9 cellular contexts compared by ENCODE assay signal in the genomic region with DNA sequence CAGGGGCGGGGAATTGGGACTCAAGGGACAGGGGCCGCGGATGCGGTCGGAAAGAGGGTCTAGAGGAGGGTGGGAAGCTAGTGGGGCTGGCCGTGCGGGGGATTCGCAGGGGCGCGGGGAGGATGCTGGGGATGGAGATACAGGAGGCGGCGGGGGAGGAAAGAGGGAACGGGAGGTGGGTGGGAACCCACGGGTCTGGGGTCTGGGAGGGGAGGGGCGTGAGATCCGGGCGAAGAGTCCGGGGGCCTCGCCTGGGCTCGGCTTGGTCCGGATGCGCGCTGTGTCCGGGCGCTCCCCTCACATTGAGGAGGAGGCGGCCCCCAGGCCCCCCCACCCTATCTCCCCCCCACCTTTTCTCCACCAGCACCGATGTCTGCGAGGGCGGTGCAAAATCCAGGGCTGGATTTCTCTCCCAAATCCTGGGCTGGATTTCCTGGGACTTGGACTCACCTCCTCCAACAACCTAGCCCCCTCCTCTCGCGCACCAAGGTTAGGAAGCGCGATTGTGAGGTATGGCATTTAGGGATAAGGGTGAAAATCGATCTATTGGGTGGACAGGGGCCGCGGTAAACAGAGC. TPM values are rescaled to one million over a fixed set of nuclear protein-coding genes. Genes with fewer than 3 reads are reported as not detected.
A peak's percentile ranks its signal among the peaks of the same experiment; 100 is the strongest.
DNase-seq lines count a peak whose midpoint lies in the region; TF ChIP-seq lines count a peak whose summit lies in the region.
"Had no signal": no experiment of that assay in that cellular context is flagged by ENCODE, and none has a peak within 500 bp of the region (broad histone marks: within the 10 kb centered on the region; RNA-seq: fewer than 3 reads in every experiment).

Gene AGAP2, minus strand, starts transcription at position 82 of the 577 bp plus-strand sequence. CDS start 496 bp downstream, outside the sequence.

- no peaks in the 10 kb centered on the region for H3K9me3 ChIP-seq in colonic mucosa
- H3K9me3 ChIP-seq in neuronal stem cell (replicated peaks in 1 of 2; ENCODE audit: control insufficient read depth in 2 of 2, insufficient read depth in 1 of 2, low read depth in 1 of 2, low read length in 2 of 2), result peaks cover 0 to 4% of the 10 kb centered on the region in 2 donors

- intact Hi-C loops in colonic mucosa (cut with DNase I), result no loop called here

- H4K91ac ChIP-seq in neuronal stem cell (ENCODE audit: low read depth, low read length, poor library complexity), result no peak within 1 kb of the TSS

- H2AK5ac ChIP-seq in neuronal stem cell (ENCODE audit: low read depth, low read length), result peak within 1 kb of the TSS; percentile 48

- H4K8ac ChIP-seq in neuronal stem cell (ENCODE audit: low read depth, low read length), result peak within 1 kb of the TSS; percentile 68

- peak within 1 kb of the TSS; percentile 91 for H3K18ac ChIP-seq in neuronal stem cell (ENCODE audit: low read length)

- peak within 1 kb of the TSS; percentile 53 for H3K23ac ChIP-seq in neuronal stem cell (ENCODE audit: low read depth, low read length, poor library complexity)

- no peak within 1 kb of the TSS for H2BK15ac ChIP-seq in neuronal stem cell (ENCODE audit: low read length)

- H3K4me2 ChIP-seq in neuronal stem cell (ENCODE audit: insufficient read depth, low read length, poor library complexity, severe bottlenecking), result peak within 1 kb of the TSS; percentile 92
- H3K4me2 ChIP-seq: KMS-11 had no signal

- H3K79me1 ChIP-seq in neuronal stem cell (ENCODE audit: low read depth, low read length), result no peaks in the 10 kb centered on the region

- DNase-seq in D341Med (ENCODE audit: low spot score) (peak; percentile 79), NCI-H2171 (lab: John Stamatoyannopoulos, UW) (peak; percentile 60), colonic mucosa (no peak), neuronal stem cell (ENCODE audit: low spot score) (no peak), kidney tubule cell (ENCODE audit: low spot score) (no peak), NCI-H1048 (lab: John Stamatoyannopoulos, UW) (no peak)
- DNase-seq in stimulated activated naive CD4-positive, alpha-beta T cell (lab: John Stamatoyannopoulos, UW), result no peak
- no peak for DNase-seq in activated CD4-positive, alpha-beta T cell treated with anti-CD3 and anti-CD28 coated beads, Interleukin-2, amount 50 U/mL, for 4 hours

- no peak within 1 kb of the TSS for H3K9ac ChIP-seq in colonic mucosa (ENCODE audit: low read depth in 2 of 2, low read length in 2 of 2)
- H3K9ac ChIP-seq in neuronal stem cell (ENCODE audit: low read depth, low read length, poor library complexity), result peak within 1 kb of the TSS; percentile 65
- H3K9ac ChIP-seq: KMS-11 had no signal

- no peak within 1 kb of the TSS for H2BK5ac ChIP-seq in neuronal stem cell (ENCODE audit: low read length)

- H2BK120ac ChIP-seq in neuronal stem cell (ENCODE audit: low read depth, low read length), result peak within 1 kb of the TSS; percentile 27

- peak within 1 kb of the TSS; percentile 86 for H2AFZ ChIP-seq in neuronal stem cell (ENCODE audit: low read length)

- H3K27ac ChIP-seq in colonic mucosa (no peak within 1 kb of the TSS), neuronal stem cell (replicated peaks; ENCODE audit: low read length) (no peak within 1 kb of the TSS)
- H3K27ac ChIP-seq: KMS-11 had no signal

- H3K4me1 ChIP-seq in colonic mucosa, result peaks cover 5% of the 10 kb centered on the region
- peaks cover 18 to 34% of the 10 kb centered on the region in 2 donors for H3K4me1 ChIP-seq in neuronal stem cell (ENCODE audit: control insufficient read depth in 2 of 2, insufficient read depth in 1 of 2, low read depth in 1 of 2, low read length in 2 of 2)

- no peak within 1 kb of the TSS for H3K14ac ChIP-seq in neuronal stem cell (ENCODE audit: low read length)

- WGBS in neuronal stem cell (ENCODE audit: extremely low coverage in 2 of 2, insufficient read length in 2 of 2, insufficient replicate concordance in 1 of 2), 2 donors, result no CpG with 5 or more reads among the region's 36 CpGs

- peak within 1 kb of the TSS; percentile 2 for H2BK12ac ChIP-seq in neuronal stem cell (ENCODE audit: low read length)

- no peak for TF ChIP-seq CTCF in colonic mucosa (IDR thresholded peaks at IDR 0.05)

- peak within 1 kb of the TSS; percentile 19 for H3K4ac ChIP-seq in neuronal stem cell (ENCODE audit: low read length)

- H3K4me3 ChIP-seq in colonic mucosa, result peak within 1 kb of the TSS; percentile 5
- H3K4me3 ChIP-seq in neuronal stem cell (ENCODE audit: low read length in 2 of 2), result peak within 1 kb of the TSS; percentile 66 to 81

- H3K27me3 ChIP-seq in colonic mucosa (peaks cover 58% of the 10 kb centered on the region), neuronal stem cell (ENCODE audit: control insufficient read depth in 3 of 3, insufficient read depth in 3 of 3, low read depth in 1 of 3, low read length in 3 of 3) (peaks cover 3 to 77% (median 26%) of the 10 kb centered on the region in 3 experiments)

- H3K36me3 ChIP-seq in colonic mucosa, result no peaks in the 10 kb centered on the region
- H3K36me3 ChIP-seq in neuronal stem cell (replicated peaks in 1 of 2; ENCODE audit: control insufficient read depth in 2 of 2, insufficient read depth in 2 of 2, low read length in 2 of 2), result peaks cover 0 to 5% of the 10 kb centered on the region in 2 donors

RNA-seq across cellular contexts. Expression of gene AGAP2, which starts in this region (rescaled TPM):
- 1 to 10 TPM in 1 of 2 donors, under 1 TPM in 1; 0.86 to 1.0 TPM for total RNA-seq in colonic mucosa
- polyA plus RNA-seq in neuronal stem cell (2013, experiment 1 of 2), result 4.2 TPM
- 4.0 TPM for polyA plus RNA-seq in neuronal stem cell (2013, experiment 2 of 2)

Comparison
In these comparisons a context has a peak if more than half of its experiments do, and no peak if none do; other contexts are left out.
1. DNase-seq: peak in D341Med (single experiment) and NCI-H2171 (single experiment); none in colonic mucosa (single experiment), neuronal stem cell (single experiment), kidney tubule cell (single experiment), stimulated activated naive CD4-positive, alpha-beta T cell (0 of 6), activated CD4-positive, alpha-beta T cell treated with anti-CD3 and anti-CD28 coated beads, Interleukin-2, amount 50 U/mL, for 4 hours (0 of 2) and NCI-H1048 (single experiment).